1 cellular context compared by ENCODE assay signal in the genomic region with DNA sequence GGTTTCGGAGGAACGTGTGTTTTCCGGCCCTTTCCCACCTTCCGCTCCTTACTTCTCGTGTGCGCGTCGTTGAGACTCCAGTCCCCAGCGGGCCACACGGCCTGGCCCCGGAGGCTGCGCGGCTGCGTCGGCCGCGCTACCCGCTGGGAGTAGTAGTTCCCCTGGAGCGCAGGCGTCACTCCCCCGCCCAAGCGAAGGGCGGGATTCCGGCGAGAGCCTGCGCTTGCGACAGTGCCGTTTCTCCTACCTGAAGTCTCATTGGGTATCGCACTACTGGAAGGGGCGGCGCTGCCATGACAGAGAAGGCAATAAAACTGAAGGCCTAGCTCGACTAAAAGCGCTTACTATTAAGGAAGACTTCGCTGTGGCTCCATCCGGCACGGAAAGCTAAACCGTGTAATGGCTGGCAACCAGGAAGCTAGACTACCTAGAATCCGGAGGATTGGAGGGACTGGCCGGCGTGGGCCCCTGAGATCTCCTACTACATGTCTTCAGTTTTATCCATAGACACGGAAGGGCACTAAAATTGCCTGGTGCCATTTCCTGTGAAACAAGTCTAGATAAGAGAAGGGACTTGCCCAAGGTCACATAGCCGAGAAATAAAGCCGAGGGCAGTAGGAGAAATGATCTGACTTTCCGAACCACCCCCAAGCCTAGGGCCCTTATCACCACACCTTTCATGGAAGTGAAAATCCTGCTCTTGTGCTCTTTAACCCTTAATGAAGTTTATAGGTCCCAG.
TF ChIP-seq lines count a peak whose summit lies in the region.

No MANE protein-coding gene starts in this region.

TF ChIP-seq in K562, 482 proteins besides CTCF, POLR2A, EP300 and RAD21 (continued from another document and continues in another):
- TF ChIP-seq, protein P1, sequence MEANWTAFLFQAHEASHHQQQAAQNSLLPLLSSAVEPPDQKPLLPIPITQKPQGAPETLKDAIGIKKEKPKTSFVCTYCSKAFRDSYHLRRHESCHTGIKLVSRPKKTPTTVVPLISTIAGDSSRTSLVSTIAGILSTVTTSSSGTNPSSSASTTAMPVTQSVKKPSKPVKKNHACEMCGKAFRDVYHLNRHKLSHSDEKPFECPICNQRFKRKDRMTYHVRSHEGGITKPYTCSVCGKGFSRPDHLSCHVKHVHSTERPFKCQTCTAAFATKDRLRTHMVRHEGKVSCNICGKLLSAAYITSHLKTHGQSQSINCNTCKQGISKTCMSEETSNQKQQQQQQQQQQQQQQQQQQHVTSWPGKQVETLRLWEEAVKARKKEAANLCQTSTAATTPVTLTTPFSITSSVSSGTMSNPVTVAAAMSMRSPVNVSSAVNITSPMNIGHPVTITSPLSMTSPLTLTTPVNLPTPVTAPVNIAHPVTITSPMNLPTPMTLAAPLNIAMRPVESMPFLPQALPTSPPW (CRISPR knock-in tag; IDR thresholded peaks at IDR 0.05), result no peak; the same call in 1 of the 2 replicates
- TF ChIP-seq POLR2B (IDR thresholded peaks at IDR 0.05; ENCODE audit: low read depth, partially characterized antibody), result peak; percentile 97
- no peak for TF ChIP-seq CBFA2T2 (conservative IDR thresholded peaks at IDR 0.05)
- TF ChIP-seq ZNF445 (CRISPR knock-in tag; IDR thresholded peaks at IDR 0.05; ENCODE audit: low read depth), result no peak
- TF ChIP-seq PHF21A (IDR thresholded peaks at IDR 0.05; ENCODE audit: borderline replicate concordance, low read depth), result no peak
- no peak for TF ChIP-seq ZNF263 (CRISPR knock-in tag; IDR thresholded peaks at IDR 0.05; ENCODE audit: borderline replicate concordance)
- peak; percentile 76; the same call in 1 of the 2 replicates for TF ChIP-seq ELF2 (CRISPR knock-in tag; IDR thresholded peaks at IDR 0.05)
- TF ChIP-seq CHCHD3 (CRISPR knock-in tag; IDR thresholded peaks at IDR 0.05), result no peak; the same call in 1 of the 2 replicates
- 0 out of 2 replicates have a peak, but pooled peaks have one; percentile 65 for TF ChIP-seq NR1H2 (CRISPR knock-in tag; IDR thresholded peaks at IDR 0.05)
- no peak; the same call in 1 of the 2 replicates for TF ChIP-seq SMARCE1 (IDR thresholded peaks at IDR 0.05)
- TF ChIP-seq FIP1L1 (IDR thresholded peaks at IDR 0.05; ENCODE audit: low read depth, low read length, poor library complexity, severe bottlenecking), result peak; percentile 28
- no peak for TF ChIP-seq NCOA1 (IDR thresholded peaks at IDR 0.05; ENCODE audit: low read depth)
- TF ChIP-seq, protein P2, sequence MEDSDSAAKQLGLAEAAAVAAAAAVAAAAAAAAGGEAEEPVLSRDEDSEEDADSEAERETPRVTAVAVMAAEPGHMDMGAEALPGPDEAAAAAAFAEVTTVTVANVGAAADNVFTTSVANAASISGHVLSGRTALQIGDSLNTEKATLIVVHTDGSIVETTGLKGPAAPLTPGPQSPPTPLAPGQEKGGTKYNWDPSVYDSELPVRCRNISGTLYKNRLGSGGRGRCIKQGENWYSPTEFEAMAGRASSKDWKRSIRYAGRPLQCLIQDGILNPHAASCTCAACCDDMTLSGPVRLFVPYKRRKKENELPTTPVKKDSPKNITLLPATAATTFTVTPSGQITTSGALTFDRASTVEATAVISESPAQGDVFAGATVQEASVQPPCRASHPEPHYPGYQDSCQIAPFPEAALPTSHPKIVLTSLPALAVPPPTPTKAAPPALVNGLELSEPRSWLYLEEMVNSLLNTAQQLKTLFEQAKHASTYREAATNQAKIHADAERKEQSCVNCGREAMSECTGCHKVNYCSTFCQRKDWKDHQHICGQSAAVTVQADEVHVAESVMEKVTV (CRISPR knock-in tag; IDR thresholded peaks at IDR 0.05), result peak; percentile 14; the same call in 1 of the 2 replicates
- TF ChIP-seq KLF13 (tag; IDR thresholded peaks at IDR 0.05; ENCODE audit: borderline replicate concordance, low read depth), result 0 out of 2 replicates have a peak, but pooled peaks have one; percentile 7
- peak; percentile 70; the same call in 1 of the 2 replicates for TF ChIP-seq RB1 (IDR thresholded peaks at IDR 0.05; ENCODE audit: low read depth)
- TF ChIP-seq, protein P3, sequence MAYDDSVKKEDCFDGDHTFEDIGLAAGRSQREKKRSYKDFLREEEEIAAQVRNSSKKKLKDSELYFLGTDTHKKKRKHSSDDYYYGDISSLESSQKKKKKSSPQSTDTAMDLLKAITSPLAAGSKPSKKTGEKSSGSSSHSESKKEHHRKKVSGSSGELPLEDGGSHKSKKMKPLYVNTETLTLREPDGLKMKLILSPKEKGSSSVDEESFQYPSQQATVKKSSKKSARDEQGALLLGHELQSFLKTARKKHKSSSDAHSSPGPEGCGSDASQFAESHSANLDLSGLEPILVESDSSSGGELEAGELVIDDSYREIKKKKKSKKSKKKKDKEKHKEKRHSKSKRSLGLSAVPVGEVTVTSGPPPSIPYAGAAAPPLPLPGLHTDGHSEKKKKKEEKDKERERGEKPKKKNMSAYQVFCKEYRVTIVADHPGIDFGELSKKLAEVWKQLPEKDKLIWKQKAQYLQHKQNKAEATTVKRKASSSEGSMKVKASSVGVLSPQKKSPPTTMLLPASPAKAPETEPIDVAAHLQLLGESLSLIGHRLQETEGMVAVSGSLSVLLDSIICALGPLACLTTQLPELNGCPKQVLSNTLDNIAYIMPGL (CRISPR knock-in tag; IDR thresholded peaks at IDR 0.05), result no peak
- no peak for TF ChIP-seq MCM7 (IDR thresholded peaks at IDR 0.05)
- TF ChIP-seq FOXA3 (CRISPR knock-in tag; conservative IDR thresholded peaks at IDR 0.05 in 1 of 2, IDR thresholded peaks at IDR 0.05 in 1 of 2), result 0 out of 4 replicates have a peak, but pooled peaks of 1 of the 2 experiments have one; percentile 52
- TF ChIP-seq ZNF695 (CRISPR knock-in tag; IDR thresholded peaks at IDR 0.05), result no peak
- no peak for TF ChIP-seq PRMT5 (CRISPR knock-in tag; IDR thresholded peaks at IDR 0.05)
- TF ChIP-seq NFXL1 (CRISPR knock-in tag; IDR thresholded peaks at IDR 0.05), result no peak
- TF ChIP-seq STAT5B (CRISPR knock-in tag; IDR thresholded peaks at IDR 0.05), result no peak
- TF ChIP-seq, protein P4, sequence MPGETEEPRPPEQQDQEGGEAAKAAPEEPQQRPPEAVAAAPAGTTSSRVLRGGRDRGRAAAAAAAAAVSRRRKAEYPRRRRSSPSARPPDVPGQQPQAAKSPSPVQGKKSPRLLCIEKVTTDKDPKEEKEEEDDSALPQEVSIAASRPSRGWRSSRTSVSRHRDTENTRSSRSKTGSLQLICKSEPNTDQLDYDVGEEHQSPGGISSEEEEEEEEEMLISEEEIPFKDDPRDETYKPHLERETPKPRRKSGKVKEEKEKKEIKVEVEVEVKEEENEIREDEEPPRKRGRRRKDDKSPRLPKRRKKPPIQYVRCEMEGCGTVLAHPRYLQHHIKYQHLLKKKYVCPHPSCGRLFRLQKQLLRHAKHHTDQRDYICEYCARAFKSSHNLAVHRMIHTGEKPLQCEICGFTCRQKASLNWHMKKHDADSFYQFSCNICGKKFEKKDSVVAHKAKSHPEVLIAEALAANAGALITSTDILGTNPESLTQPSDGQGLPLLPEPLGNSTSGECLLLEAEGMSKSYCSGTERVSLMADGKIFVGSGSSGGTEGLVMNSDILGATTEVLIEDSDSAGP (CRISPR knock-in tag; IDR thresholded peaks at IDR 0.05), result no peak
- TF ChIP-seq ZNF140 (CRISPR knock-in tag; IDR thresholded peaks at IDR 0.05), result no peak
- TF ChIP-seq HMG20B (CRISPR knock-in tag; IDR thresholded peaks at IDR 0.05), result 0 out of 2 replicates have a peak, but pooled peaks have one; percentile 82
- TF ChIP-seq, protein P5, sequence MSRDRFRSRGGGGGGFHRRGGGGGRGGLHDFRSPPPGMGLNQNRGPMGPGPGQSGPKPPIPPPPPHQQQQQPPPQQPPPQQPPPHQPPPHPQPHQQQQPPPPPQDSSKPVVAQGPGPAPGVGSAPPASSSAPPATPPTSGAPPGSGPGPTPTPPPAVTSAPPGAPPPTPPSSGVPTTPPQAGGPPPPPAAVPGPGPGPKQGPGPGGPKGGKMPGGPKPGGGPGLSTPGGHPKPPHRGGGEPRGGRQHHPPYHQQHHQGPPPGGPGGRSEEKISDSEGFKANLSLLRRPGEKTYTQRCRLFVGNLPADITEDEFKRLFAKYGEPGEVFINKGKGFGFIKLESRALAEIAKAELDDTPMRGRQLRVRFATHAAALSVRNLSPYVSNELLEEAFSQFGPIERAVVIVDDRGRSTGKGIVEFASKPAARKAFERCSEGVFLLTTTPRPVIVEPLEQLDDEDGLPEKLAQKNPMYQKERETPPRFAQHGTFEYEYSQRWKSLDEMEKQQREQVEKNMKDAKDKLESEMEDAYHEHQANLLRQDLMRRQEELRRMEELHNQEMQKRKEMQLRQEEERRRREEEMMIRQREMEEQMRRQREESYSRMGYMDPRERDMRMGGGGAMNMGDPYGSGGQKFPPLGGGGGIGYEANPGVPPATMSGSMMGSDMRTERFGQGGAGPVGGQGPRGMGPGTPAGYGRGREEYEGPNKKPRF (IDR thresholded peaks at IDR 0.05; ENCODE audit: low read depth, low read length), result no peak
- peak; percentile 79; the same call in 1 of the 2 replicates for TF ChIP-seq ZNF583 (CRISPR knock-in tag; IDR thresholded peaks at IDR 0.05)
- TF ChIP-seq, protein P6, sequence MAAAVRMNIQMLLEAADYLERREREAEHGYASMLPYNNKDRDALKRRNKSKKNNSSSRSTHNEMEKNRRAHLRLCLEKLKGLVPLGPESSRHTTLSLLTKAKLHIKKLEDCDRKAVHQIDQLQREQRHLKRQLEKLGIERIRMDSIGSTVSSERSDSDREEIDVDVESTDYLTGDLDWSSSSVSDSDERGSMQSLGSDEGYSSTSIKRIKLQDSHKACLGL (CRISPR knock-in tag; IDR thresholded peaks at IDR 0.05; ENCODE audit: borderline replicate concordance, poor library complexity, severe bottlenecking), result no peak
- peak; percentile 87 to 89; a peak in 2 of 4 replicates for TF ChIP-seq NRF1 (conservative IDR thresholded peaks at IDR 0.05 in 1 of 2, IDR thresholded peaks at IDR 0.05 in 1 of 2)
- no peak for TF ChIP-seq FOXM1 (IDR thresholded peaks at IDR 0.05; ENCODE audit: low read depth)
- TF ChIP-seq FOXM1 (CRISPR knock-in tag; IDR thresholded peaks at IDR 0.05; ENCODE audit: low read depth), result peak; percentile 41
- TF ChIP-seq, protein P7, sequence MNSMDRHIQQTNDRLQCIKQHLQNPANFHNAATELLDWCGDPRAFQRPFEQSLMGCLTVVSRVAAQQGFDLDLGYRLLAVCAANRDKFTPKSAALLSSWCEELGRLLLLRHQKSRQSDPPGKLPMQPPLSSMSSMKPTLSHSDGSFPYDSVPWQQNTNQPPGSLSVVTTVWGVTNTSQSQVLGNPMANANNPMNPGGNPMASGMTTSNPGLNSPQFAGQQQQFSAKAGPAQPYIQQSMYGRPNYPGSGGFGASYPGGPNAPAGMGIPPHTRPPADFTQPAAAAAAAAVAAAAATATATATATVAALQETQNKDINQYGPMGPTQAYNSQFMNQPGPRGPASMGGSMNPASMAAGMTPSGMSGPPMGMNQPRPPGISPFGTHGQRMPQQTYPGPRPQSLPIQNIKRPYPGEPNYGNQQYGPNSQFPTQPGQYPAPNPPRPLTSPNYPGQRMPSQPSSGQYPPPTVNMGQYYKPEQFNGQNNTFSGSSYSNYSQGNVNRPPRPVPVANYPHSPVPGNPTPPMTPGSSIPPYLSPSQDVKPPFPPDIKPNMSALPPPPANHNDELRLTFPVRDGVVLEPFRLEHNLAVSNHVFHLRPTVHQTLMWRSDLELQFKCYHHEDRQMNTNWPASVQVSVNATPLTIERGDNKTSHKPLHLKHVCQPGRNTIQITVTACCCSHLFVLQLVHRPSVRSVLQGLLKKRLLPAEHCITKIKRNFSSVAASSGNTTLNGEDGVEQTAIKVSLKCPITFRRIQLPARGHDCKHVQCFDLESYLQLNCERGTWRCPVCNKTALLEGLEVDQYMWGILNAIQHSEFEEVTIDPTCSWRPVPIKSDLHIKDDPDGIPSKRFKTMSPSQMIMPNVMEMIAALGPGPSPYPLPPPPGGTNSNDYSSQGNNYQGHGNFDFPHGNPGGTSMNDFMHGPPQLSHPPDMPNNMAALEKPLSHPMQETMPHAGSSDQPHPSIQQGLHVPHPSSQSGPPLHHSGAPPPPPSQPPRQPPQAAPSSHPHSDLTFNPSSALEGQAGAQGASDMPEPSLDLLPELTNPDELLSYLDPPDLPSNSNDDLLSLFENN (IDR thresholded peaks at IDR 0.05; ENCODE audit: low read depth in 2 of 2, low read length in 2 of 2), result peak in 1 of 2 experiments; percentile 75; a peak in 1 of 4 replicates
- no peak for TF ChIP-seq MAFG (tag; conservative IDR thresholded peaks at IDR 0.05)
- peak; percentile 78; the same call in 1 of the 2 replicates for TF ChIP-seq GTF2F1 (IDR thresholded peaks at IDR 0.05; ENCODE audit: low read depth, low read length)
- TF ChIP-seq, protein P8, sequence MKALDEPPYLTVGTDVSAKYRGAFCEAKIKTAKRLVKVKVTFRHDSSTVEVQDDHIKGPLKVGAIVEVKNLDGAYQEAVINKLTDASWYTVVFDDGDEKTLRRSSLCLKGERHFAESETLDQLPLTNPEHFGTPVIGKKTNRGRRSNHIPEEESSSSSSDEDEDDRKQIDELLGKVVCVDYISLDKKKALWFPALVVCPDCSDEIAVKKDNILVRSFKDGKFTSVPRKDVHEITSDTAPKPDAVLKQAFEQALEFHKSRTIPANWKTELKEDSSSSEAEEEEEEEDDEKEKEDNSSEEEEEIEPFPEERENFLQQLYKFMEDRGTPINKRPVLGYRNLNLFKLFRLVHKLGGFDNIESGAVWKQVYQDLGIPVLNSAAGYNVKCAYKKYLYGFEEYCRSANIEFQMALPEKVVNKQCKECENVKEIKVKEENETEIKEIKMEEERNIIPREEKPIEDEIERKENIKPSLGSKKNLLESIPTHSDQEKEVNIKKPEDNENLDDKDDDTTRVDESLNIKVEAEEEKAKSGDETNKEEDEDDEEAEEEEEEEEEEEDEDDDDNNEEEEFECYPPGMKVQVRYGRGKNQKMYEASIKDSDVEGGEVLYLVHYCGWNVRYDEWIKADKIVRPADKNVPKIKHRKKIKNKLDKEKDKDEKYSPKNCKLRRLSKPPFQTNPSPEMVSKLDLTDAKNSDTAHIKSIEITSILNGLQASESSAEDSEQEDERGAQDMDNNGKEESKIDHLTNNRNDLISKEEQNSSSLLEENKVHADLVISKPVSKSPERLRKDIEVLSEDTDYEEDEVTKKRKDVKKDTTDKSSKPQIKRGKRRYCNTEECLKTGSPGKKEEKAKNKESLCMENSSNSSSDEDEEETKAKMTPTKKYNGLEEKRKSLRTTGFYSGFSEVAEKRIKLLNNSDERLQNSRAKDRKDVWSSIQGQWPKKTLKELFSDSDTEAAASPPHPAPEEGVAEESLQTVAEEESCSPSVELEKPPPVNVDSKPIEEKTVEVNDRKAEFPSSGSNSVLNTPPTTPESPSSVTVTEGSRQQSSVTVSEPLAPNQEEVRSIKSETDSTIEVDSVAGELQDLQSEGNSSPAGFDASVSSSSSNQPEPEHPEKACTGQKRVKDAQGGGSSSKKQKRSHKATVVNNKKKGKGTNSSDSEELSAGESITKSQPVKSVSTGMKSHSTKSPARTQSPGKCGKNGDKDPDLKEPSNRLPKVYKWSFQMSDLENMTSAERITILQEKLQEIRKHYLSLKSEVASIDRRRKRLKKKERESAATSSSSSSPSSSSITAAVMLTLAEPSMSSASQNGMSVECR (CRISPR knock-in tag; IDR thresholded peaks at IDR 0.05), result no peak; the same call in 1 of the 2 replicates
- TF ChIP-seq PTRF (tag; IDR thresholded peaks at IDR 0.05), result no peak
- no peak for TF ChIP-seq SNIP1 (IDR thresholded peaks at IDR 0.05; ENCODE audit: low read depth)
- no peak; the same call in none of the 2 replicates for TF ChIP-seq NR2C1 (IDR thresholded peaks at IDR 0.05)
- peak; percentile 78 for TF ChIP-seq NR2C1 (tag; IDR thresholded peaks at IDR 0.05)
- TF ChIP-seq ZNF644 (tag; IDR thresholded peaks at IDR 0.05; ENCODE audit: low read depth), result peak; percentile 98
- TF ChIP-seq HEY1 (CRISPR knock-in tag; IDR thresholded peaks at IDR 0.05; ENCODE audit: borderline replicate concordance), result no peak
- TF ChIP-seq ZNF239 (CRISPR knock-in tag; IDR thresholded peaks at IDR 0.05), result peak; percentile 34; the same call in 1 of the 2 replicates
